In the genomic region with DNA sequence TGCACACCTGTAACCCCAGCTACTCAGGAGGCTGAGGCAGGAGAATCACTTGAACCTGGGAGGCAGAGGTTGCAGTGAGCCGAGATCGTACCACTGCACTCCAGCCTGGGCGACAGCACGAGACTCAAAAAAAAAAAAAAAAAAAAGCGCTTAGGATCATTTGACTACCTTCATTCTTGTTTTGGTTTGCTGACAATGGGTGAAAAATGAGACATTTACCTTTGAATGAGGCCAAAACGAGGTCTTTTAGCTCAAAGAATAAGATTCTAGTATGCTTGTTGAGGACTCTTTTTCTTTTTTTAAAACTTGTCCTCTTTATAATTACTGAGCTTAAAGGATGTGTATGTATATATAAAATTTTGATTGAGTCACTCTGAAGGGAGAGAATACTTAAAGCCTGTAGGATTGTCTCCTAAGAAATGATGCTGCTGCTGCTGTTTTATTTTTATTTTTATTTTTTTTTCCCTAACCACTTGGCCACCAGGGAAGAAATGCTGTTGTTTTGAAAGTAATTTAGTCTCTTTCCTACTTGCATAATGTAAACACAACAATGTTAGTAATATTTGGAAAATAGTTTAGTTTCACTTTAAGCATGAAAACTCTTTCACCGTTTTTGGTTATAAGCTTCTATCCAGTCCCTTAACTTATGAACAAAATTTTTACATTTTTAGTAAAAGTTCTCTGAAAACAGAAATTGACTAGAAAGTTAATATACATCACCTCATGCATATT, we compare ENCODE assay signal across 10 cellular contexts. TPM values are rescaled to one million over a fixed set of nuclear protein-coding genes. Genes with fewer than 3 reads are reported as not detected.
DNase-seq lines count a peak whose midpoint lies in the region; ATAC-seq and TF ChIP-seq lines count a peak whose summit lies in the region.
"Had no signal": no experiment of that assay in that cellular context is flagged by ENCODE, and none has a peak within 500 bp of the region (broad histone marks: within the 10 kb centered on the region; RNA-seq: fewer than 3 reads in every experiment).

No MANE protein-coding gene starts in this region.

- peaks cover 47 to 50% of the 10 kb centered on the region in 2 donors for H3K4me1 Mint-ChIP-seq in natural killer cell

- H3K4me1 ChIP-seq in adrenal gland (replicated peaks in 1 of 2) (peaks cover 0 to 51% of the 10 kb centered on the region in 2 donors), aorta (ENCODE audit: control insufficient read depth in 1 of 2, insufficient read depth in 2 of 2, low read length in 2 of 2) (peaks cover 0 to 2% of the 10 kb centered on the region in 2 donors)

- DNase-seq in HCEC 1CT (peak; percentile 4), NB4 (ENCODE audit: low read depth) (no peak), natural killer cell (no peak), adrenal gland (no peak), NCI-H2081 treated with DMSO at 0.1 percent for 48 hours (lab: John Stamatoyannopoulos, UW) (no peak), aorta (no peak)
- DNase-seq: activated CD4-positive, alpha-beta T cell treated with anti-CD3 and anti-CD28 coated beads for 48 hours had no signal

- intact Hi-C loops in natural killer cell (cut with micrococcal nuclease) = no loop called here
- intact Hi-C loops in adrenal gland (cut with DNase I) = no loop called here
- intact Hi-C loops in aorta (cut with DNase I) = no loop called here

- H3K36me3 Mint-ChIP-seq in natural killer cell = peaks cover 10% of the 10 kb centered on the region

- H3K27ac ChIP-seq in adrenal gland (no peak overlapping the region), aorta (ENCODE audit: low read depth in 1 of 2, low read length in 2 of 2) (no peak overlapping the region)
- H3K27ac ChIP-seq: coronary artery, tibial nerve had no signal

- H3K27ac Mint-ChIP-seq in natural killer cell = peak overlapping the region; percentile 59 to 85

- H3K27me3 ChIP-seq in adrenal gland (no peaks in the 10 kb centered on the region), aorta (ENCODE audit: control insufficient read depth in 1 of 2, insufficient read depth in 2 of 2, low read length in 1 of 2) (peaks cover 0 to 2% of the 10 kb centered on the region in 2 donors)
- H3K27me3 ChIP-seq: tibial nerve had no signal

- H3K4me3 Mint-ChIP-seq in natural killer cell = peak overlapping the region; percentile 63

- TF ChIP-seq CTCF in NB4 (IDR thresholded peaks at IDR 0.05; ENCODE audit: low read depth, low read length) = no peak
- no peak for TF ChIP-seq CTCF in natural killer cell (IDR thresholded peaks at IDR 0.05)
- TF ChIP-seq CTCF in adrenal gland (IDR thresholded peaks at IDR 0.05) = peak in 1 of 6 experiments; percentile 10

- H3K4me3 ChIP-seq in NB4 (ENCODE audit: low read depth, low read length) (peak overlapping the region; percentile 22), adrenal gland (no peak overlapping the region), aorta (ENCODE audit: low read length in 2 of 2) (no peak overlapping the region)
- H3K4me3 ChIP-seq: coronary artery, tibial nerve had no signal

- H3K36me3 ChIP-seq in adrenal gland (replicated peaks in 1 of 2) (peaks cover 0 to 25% of the 10 kb centered on the region in 2 donors), aorta (ENCODE audit: control insufficient read depth in 1 of 2, insufficient read depth in 2 of 2, low read length in 1 of 2) (no peaks in the 10 kb centered on the region)

- no peaks in the 10 kb centered on the region for H3K27me3 Mint-ChIP-seq in natural killer cell (ENCODE audit: low read depth in 2 of 2)

- WGBS in adrenal gland, 4 donors = 62 to 72% (median 69%) methylated on average over 7 of the region's 7 CpGs
- 77 to 79% methylated on average over 7 of the region's 7 CpGs for WGBS in aorta, 2 donors

- TF ChIP-seq POLR2A in NB4 (IDR thresholded peaks at IDR 0.05; ENCODE audit: extremely low read depth, insufficient read length) (no peak), adrenal gland (IDR thresholded peaks at IDR 0.05) (no peak)

- ATAC-seq in GM18870 (IDR thresholded peaks at IDR 0.05; ENCODE audit: unreplicated experiment) (peak; percentile 15), natural killer cell (peak in 1 of 3 donors; percentile 11), aorta (ENCODE audit: low FRiP score) (no peak)

- no peaks in the 10 kb centered on the region for H3K9me3 ChIP-seq in adrenal gland (replicated peaks in 1 of 3)
- no peaks in the 10 kb centered on the region for H3K9me3 ChIP-seq in aorta (ENCODE audit: control insufficient read depth, low read length)
- H3K9me3 ChIP-seq: tibial nerve had no signal

- no peaks in the 10 kb centered on the region for H3K9me3 Mint-ChIP-seq in natural killer cell

RNA-seq across cellular contexts. Expression of gene UBR2, which starts 7.9 kb away (rescaled TPM):
- total RNA-seq in natural killer cell (10 to 100 TPM; 44.9 to 57.3 (median 53.2) TPM), adrenal gland (10 to 100 TPM; 23.4 to 46.9 (median 33.9) TPM), aorta (10 to 100 TPM; 30.8 to 38.8 TPM)
- polyA plus RNA-seq in adrenal gland (10 to 100 TPM; 11.4 to 21.4 (median 15.2) TPM), aorta (10 to 100 TPM in 1 of 2 donors, 1 to 10 TPM in 1; 6.5 to 14.0 TPM)
